Comparison of ENCODE assay signal across 1 cellular context in the genomic region with DNA sequence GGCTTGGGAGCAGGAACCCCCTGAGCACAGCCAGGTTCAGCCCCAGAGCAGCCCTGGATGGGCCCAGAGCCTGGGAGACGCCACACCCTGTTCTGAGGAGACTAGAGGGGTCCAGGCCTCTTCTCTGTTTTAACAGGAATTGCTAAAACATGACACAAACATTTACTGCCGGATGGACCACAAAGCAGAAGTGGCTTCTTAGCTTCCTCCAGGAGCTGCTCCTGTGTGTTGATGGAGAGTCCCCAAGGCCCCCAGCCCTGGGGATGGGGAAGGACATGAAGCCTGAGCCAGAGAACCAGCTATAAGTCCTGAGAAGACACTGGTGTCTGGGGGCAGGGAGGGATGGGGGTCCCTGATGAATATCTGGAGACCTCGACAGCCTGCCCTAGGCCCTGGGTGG.
TF ChIP-seq lines count a peak whose summit lies in the region.

No MANE protein-coding gene starts in this region.

TF ChIP-seq in HepG2, 621 proteins besides CTCF, POLR2A, EP300 and RAD21:
- TF ChIP-seq, protein P1, sequence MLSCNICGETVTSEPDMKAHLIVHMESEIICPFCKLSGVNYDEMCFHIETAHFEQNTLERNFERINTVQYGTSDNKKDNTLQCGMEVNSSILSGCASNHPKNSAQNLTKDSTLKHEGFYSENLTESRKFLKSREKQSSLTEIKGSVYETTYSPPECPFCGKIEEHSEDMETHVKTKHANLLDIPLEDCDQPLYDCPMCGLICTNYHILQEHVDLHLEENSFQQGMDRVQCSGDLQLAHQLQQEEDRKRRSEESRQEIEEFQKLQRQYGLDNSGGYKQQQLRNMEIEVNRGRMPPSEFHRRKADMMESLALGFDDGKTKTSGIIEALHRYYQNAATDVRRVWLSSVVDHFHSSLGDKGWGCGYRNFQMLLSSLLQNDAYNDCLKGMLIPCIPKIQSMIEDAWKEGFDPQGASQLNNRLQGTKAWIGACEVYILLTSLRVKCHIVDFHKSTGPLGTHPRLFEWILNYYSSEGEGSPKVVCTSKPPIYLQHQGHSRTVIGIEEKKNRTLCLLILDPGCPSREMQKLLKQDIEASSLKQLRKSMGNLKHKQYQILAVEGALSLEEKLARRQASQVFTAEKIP (CRISPR knock-in tag; IDR thresholded peaks at IDR 0.05; ENCODE audit: borderline replicate concordance), result no peak
